Comparison of ENCODE assay signal across 10 cellular contexts in genomic region chr7:129017933-129018538, GRCh38. TPM values are rescaled to one million over a fixed set of nuclear protein-coding genes. Genes with fewer than 3 reads are reported as not detected.
DNase-seq lines count a peak whose midpoint lies in the region; ATAC-seq, FAIRE-seq and TF ChIP-seq lines count a peak whose summit lies in the region.
"Had no signal": no experiment of that assay in that cellular context is flagged by ENCODE, and none has a peak within 500 bp of the region (broad histone marks: within the 10 kb centered on the region; RNA-seq: fewer than 3 reads in every experiment).

No MANE protein-coding gene starts in this region.

- FAIRE-seq in A204.1 (lab: Jason Lieb, UNC): peak; percentile 9

- no peaks in the 10 kb centered on the region for H3K9me3 ChIP-seq in vagina
- H3K9me3 ChIP-seq: adrenal gland had no signal

- H3K27ac ChIP-seq in foreskin keratinocyte (no peak overlapping the region), vagina (no peak overlapping the region)
- H3K27ac ChIP-seq: adrenal gland had no signal

- no peak for TF ChIP-seq POLR2A in vagina (IDR thresholded peaks at IDR 0.05)

- H3K27me3 ChIP-seq in foreskin keratinocyte (no peaks in the 10 kb centered on the region), vagina (no peaks in the 10 kb centered on the region)
- H3K27me3 ChIP-seq: adrenal gland had no signal

- ATAC-seq in GM18511 (IDR thresholded peaks at IDR 0.05; ENCODE audit: unreplicated experiment) (peak; percentile 91), GM21619 (IDR thresholded peaks at IDR 0.05; ENCODE audit: unreplicated experiment) (peak; percentile 73), HG03457 (IDR thresholded peaks at IDR 0.05; ENCODE audit: unreplicated experiment) (peak; percentile 70), foreskin keratinocyte (no peak)
- ATAC-seq: T-helper 17 cell had no signal

- H3K4me1 ChIP-seq in foreskin keratinocyte (no peaks in the 10 kb centered on the region), vagina (peaks cover 8% of the 10 kb centered on the region)

- TF ChIP-seq CTCF in foreskin keratinocyte (conservative IDR thresholded peaks at IDR 0.05) (no peak), vagina (IDR thresholded peaks at IDR 0.05) (no peak)

- DNase-seq in NCI-H1694 treated with DMSO at 0.1 percent for 48 hours (lab: John Stamatoyannopoulos, UW) (no peak), foreskin keratinocyte (no peak), vagina (ENCODE audit: extremely low spot score in 2 of 2) (no peak), NCI-H1105 (lab: John Stamatoyannopoulos, UW) (no peak)
- DNase-seq: adrenal gland, T-helper 17 cell had no signal

- intact Hi-C loops in vagina (cut with DNase I): no loop called here

- H3K36me3 ChIP-seq in vagina: peaks cover 0 to 27% of the 10 kb centered on the region in 2 donors

- no peak overlapping the region for H3K4me3 ChIP-seq in vagina
- H3K4me3 ChIP-seq: adrenal gland had no signal

RNA-seq across cellular contexts. Expression of gene TNPO3, which starts 36.9 kb away (rescaled TPM):
- 52.0 and 54.0 TPM in 2 replicates for total RNA-seq in foreskin keratinocyte
- polyA plus RNA-seq in foreskin keratinocyte: 18.9 and 22.1 TPM in 2 replicates
- 33.9 TPM for total RNA-seq in vagina
